In the genomic region with DNA sequence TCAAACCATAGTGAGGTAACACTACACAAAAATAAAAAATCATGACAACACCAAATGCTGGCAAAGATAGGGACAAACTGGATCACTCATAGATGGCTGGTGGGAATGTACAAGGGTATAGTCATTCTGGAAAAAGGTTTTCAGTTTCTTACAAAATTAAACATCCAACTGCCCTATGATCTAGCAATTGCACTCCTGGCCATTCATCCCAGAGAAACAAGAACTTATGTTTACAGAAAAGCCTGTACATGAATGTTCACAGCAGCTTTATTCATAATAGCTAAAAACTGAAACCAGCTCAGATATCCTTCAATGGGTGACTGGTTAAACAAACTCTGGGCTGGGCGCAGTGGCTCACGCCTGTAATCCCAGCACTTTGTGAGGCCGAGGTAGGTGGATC, we compare ENCODE assay signal across 22 cellular contexts. TPM values are rescaled to one million over a fixed set of nuclear protein-coding genes. Genes with fewer than 3 reads are reported as not detected.
"Had no signal": no experiment of that assay in that cellular context is flagged by ENCODE, and none has a peak within 500 bp of the region (broad histone marks: within the 10 kb centered on the region; RNA-seq: fewer than 3 reads in every experiment).

No MANE protein-coding gene starts in this region.

- DNase-seq: activated CD4-positive, alpha-beta T cell treated with anti-CD3 and anti-CD28 coated beads for 4 hours; activated CD8-positive, alpha-beta memory T cell treated with anti-CD3 and anti-CD28 coated beads, Interleukin-2, amount 50 U/mL, for 48 hours; activated CD8-positive, alpha-beta T cell treated with anti-CD3 and anti-CD28 coated beads, Interleukin-2, amount 10 ng/mL, durations not matched to agents 7 days and 5 days; activated naive CD4-positive, alpha-beta T cell treated with anti-CD3 and anti-CD28 coated beads, Interleukin-2, amount 50 U/mL, for 16 hours; activated naive CD8-positive, alpha-beta T cell treated with anti-CD3 and anti-CD28 coated beads, Interleukin-2, amount 10 ng/mL, durations not matched to agents 7 days and 5 days; activated T-cell treated with anti-CD3 and anti-CD28 coated beads, Interleukin-2, amount 50 U/mL, for 1 hour; adrenal gland; anterior cingulate cortex; caudate nucleus; NCI-H1092 treated with DMSO at 0.1 percent for 48 hours; NCI-H1436; NCI-H187; NCI-H2081; NCI-H510A treated with DMSO at 0.1 percent for 48 hours; PC-3; SHP77 treated with DMSO at 0.1 percent for 48 hours had no signal

- H3K27ac ChIP-seq: adrenal gland, breast epithelium had no signal

- H3K4me3 ChIP-seq: adrenal gland, breast epithelium had no signal

- H3K9me3 ChIP-seq: adrenal gland, breast epithelium had no signal

- H3K36me3 ChIP-seq: adrenal gland, breast epithelium had no signal

- ATAC-seq: activated CD4-positive, CD25-positive, alpha-beta regulatory T cell treated with anti-CD3 and anti-CD28 coated beads, Interleukin-2, amount 50 U/mL, for 24 hours; activated CD8-positive, alpha-beta T cell treated with anti-CD3 and anti-CD28 coated beads, Interleukin-2, amount 10 ng/mL, durations not matched to agents 7 days and 5 days had no signal

- H3K4me1 ChIP-seq: adrenal gland, breast epithelium had no signal

RNA-seq across cellular contexts. Expression of gene NYX, which starts 43.3 kb away (rescaled TPM):
- total RNA-seq: activated CD8-positive, alpha-beta T cell treated with anti-CD3 and anti-CD28 coated beads, Interleukin-2, amount 10 ng/mL, durations not matched to agents 7 days and 5 days; activated naive CD8-positive, alpha-beta T cell treated with anti-CD3 and anti-CD28 coated beads, Interleukin-2, amount 10 ng/mL, durations not matched to agents 7 days and 5 days; adrenal gland; breast epithelium; cerebellum; LHCN-M2; M059J; PC-3; SK-MEL-5 had no signal
